ENCODE assay signal across 13 cellular contexts in the genomic region with DNA sequence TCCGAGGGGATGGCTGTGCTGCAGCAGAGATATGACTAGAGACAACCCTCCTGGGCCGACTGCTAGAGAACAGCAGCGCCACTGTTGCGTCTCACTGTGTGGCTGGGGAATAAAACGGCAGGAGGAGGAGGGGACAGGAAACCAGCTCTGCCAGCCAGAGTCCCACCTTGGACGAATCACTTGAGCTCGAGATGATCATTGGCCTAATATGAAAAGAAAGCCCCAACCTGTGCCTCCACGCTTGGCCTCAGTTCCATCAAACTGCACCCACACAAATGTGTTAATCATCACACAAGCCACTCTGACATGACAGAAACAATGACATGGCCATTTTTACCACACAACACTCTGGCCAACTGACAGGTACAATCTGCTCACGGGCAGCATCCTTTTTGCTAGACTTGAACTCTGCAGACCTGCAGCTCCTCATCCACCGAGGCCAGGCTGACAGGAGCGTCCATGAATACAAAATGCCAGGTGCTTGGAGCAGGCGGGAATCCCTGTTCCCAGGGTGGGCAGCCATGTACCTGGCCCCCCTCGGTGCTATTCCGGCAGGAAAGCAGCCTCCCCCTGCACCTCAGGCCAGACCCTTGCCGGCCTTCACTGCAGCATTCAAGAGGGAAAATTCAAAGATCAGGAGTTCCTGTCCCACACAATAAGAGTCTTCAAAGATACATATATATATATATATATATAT. TPM values are rescaled to one million over a fixed set of nuclear protein-coding genes. Genes with fewer than 3 reads are reported as not detected.
DNase-seq lines count a peak whose midpoint lies in the region; ATAC-seq and TF ChIP-seq lines count a peak whose summit lies in the region.
"Had no signal": no experiment of that assay in that cellular context is flagged by ENCODE, and none has a peak within 500 bp of the region (broad histone marks: within the 10 kb centered on the region; RNA-seq: fewer than 3 reads in every experiment).

No MANE protein-coding gene starts in this region.

- H3K27ac Mint-ChIP-seq in type B pancreatic cell, result no peak overlapping the region
- H3K27ac Mint-ChIP-seq in chondrocyte (ENCODE audit: unreplicated experiment), result no peak overlapping the region
- no peak overlapping the region for H3K27ac Mint-ChIP-seq in activated T-helper 2 cell treated with anti-CD3 and anti-CD28 coated beads, Interferon-gamma antibody, Interleukin-2, Interleukin-4, amounts not matched to agents 10 μg/mL and 5 μg/mL and 100 μg/mL, durations not matched to agents 14 hours and 24 hours and 36 hours

- no peak for TF ChIP-seq CTCF in type B pancreatic cell (conservative IDR thresholded peaks at IDR 0.05)
- TF ChIP-seq CTCF in chondrocyte (IDR thresholded peaks at IDR 0.05), result no peak

- peaks cover 3% of the 10 kb centered on the region for H3K36me3 Mint-ChIP-seq in type B pancreatic cell
- H3K36me3 Mint-ChIP-seq in chondrocyte (ENCODE audit: low read depth), result no peaks in the 10 kb centered on the region
- H3K36me3 Mint-ChIP-seq in activated T-helper 2 cell treated with anti-CD3 and anti-CD28 coated beads, Interferon-gamma antibody, Interleukin-2, Interleukin-4, amounts not matched to agents 10 μg/mL and 5 μg/mL and 100 μg/mL, durations not matched to agents 14 hours and 24 hours and 36 hours (ENCODE audit: low read depth), result no peaks in the 10 kb centered on the region

- H3K27me3 Mint-ChIP-seq in type B pancreatic cell (no peaks in the 10 kb centered on the region), chondrocyte (ENCODE audit: low read depth) (no peaks in the 10 kb centered on the region)
- H3K27me3 Mint-ChIP-seq in activated T-helper 2 cell treated with anti-CD3 and anti-CD28 coated beads, Interferon-gamma antibody, Interleukin-2, Interleukin-4, amounts not matched to agents 10 μg/mL and 5 μg/mL and 100 μg/mL, durations not matched to agents 14 hours and 24 hours and 36 hours (ENCODE audit: low read depth), result peaks cover 51% of the 10 kb centered on the region

- DNase-seq in activated CD8-positive, alpha-beta memory T cell treated with anti-CD3 and anti-CD28 coated beads, Interleukin-2, amount 50 U/mL, for 48 hours, result peak; percentile 52
- DNase-seq in activated CD8-positive, alpha-beta memory T cell treated with anti-CD3 and anti-CD28 coated beads, Interleukin-2, amount 50 U/mL, for 4 hours, result no peak
- DNase-seq in type B pancreatic cell (ENCODE audit: extremely low spot score, unreplicated experiment) (peak; percentile 43), chondrocyte (ENCODE audit: low spot score) (no peak)
- no peak for DNase-seq in activated T-helper 2 cell treated with anti-CD3 and anti-CD28 coated beads, Interferon-gamma antibody, Interleukin-2, Interleukin-4, amounts not matched to agents 10 μg/mL and 5 μg/mL and 100 μg/mL, durations not matched to agents 14 hours and 24 hours and 36 hours (ENCODE audit: low spot score)
- DNase-seq: DMS53; effector CD8-positive, alpha-beta T cell; MG63; NCI-H446 treated with DMSO at 0.1 percent for 48 hours; T-helper 9 cell had no signal

- ATAC-seq in GM21529 (IDR thresholded peaks at IDR 0.05; ENCODE audit: unreplicated experiment) (peak; percentile 69), HG03432 (IDR thresholded peaks at IDR 0.05; ENCODE audit: unreplicated experiment) (peak; percentile 82), HG02870 (IDR thresholded peaks at IDR 0.05; ENCODE audit: unreplicated experiment) (no peak)

- H3K9me3 Mint-ChIP-seq in type B pancreatic cell, result no peaks in the 10 kb centered on the region
- H3K9me3 Mint-ChIP-seq in chondrocyte (ENCODE audit: low read depth), result no peaks in the 10 kb centered on the region
- no peaks in the 10 kb centered on the region for H3K9me3 Mint-ChIP-seq in activated T-helper 2 cell treated with anti-CD3 and anti-CD28 coated beads, Interferon-gamma antibody, Interleukin-2, Interleukin-4, amounts not matched to agents 10 μg/mL and 5 μg/mL and 100 μg/mL, durations not matched to agents 14 hours and 24 hours and 36 hours

- intact Hi-C loops in activated T-helper 2 cell treated with anti-CD3 and anti-CD28 coated beads, Interferon-gamma antibody, Interleukin-2, Interleukin-4, amounts not matched to agents 10 μg/mL and 5 μg/mL and 100 μg/mL, durations not matched to agents 14 hours and 24 hours and 36 hours (cut with micrococcal nuclease), result no loop called here

- H3K4me1 Mint-ChIP-seq in type B pancreatic cell (ENCODE audit: unreplicated experiment), result peaks cover 21% of the 10 kb centered on the region
- peaks cover 29% of the 10 kb centered on the region for H3K4me1 Mint-ChIP-seq in chondrocyte (ENCODE audit: low read depth)
- peaks cover 10% of the 10 kb centered on the region for H3K4me1 Mint-ChIP-seq in activated T-helper 2 cell treated with anti-CD3 and anti-CD28 coated beads, Interferon-gamma antibody, Interleukin-2, Interleukin-4, amounts not matched to agents 10 μg/mL and 5 μg/mL and 100 μg/mL, durations not matched to agents 14 hours and 24 hours and 36 hours (ENCODE audit: low read depth)

- no peak overlapping the region for H3K4me3 Mint-ChIP-seq in type B pancreatic cell
- no peak overlapping the region for H3K4me3 Mint-ChIP-seq in chondrocyte (ENCODE audit: unreplicated experiment)
- no peak overlapping the region for H3K4me3 Mint-ChIP-seq in activated T-helper 2 cell treated with anti-CD3 and anti-CD28 coated beads, Interferon-gamma antibody, Interleukin-2, Interleukin-4, amounts not matched to agents 10 μg/mL and 5 μg/mL and 100 μg/mL, durations not matched to agents 14 hours and 24 hours and 36 hours (ENCODE audit: low read depth)

RNA-seq across cellular contexts. Expression of gene PARD6G, which starts 52.3 kb away (rescaled TPM):
- 10.2 and 21.8 TPM in 2 replicates for total RNA-seq in type B pancreatic cell (ENCODE audit: low replicate concordance)
- 10.9 to 17.7 TPM (median 17.0 TPM) in 3 replicates for total RNA-seq in chondrocyte
- 0.21 and 0.23 TPM in 2 replicates for total RNA-seq in activated T-helper 2 cell treated with anti-CD3 and anti-CD28 coated beads, Interferon-gamma antibody, Interleukin-2, Interleukin-4, amounts not matched to agents 10 μg/mL and 5 μg/mL and 100 μg/mL, durations not matched to agents 14 hours and 24 hours and 36 hours

Comparison
In these comparisons a context has a peak if more than half of its experiments do, and no peak if none do; other contexts are left out.
1. DNase-seq: peak in activated CD8-positive, alpha-beta memory T cell treated with anti-CD3 and anti-CD28 coated beads, Interleukin-2, amount 50 U/mL, for 48 hours (single experiment) and type B pancreatic cell (single experiment); none in activated CD8-positive, alpha-beta memory T cell treated with anti-CD3 and anti-CD28 coated beads, Interleukin-2, amount 50 U/mL, for 4 hours (single experiment), chondrocyte (single experiment) and activated T-helper 2 cell treated with anti-CD3 and anti-CD28 coated beads, Interferon-gamma antibody, Interleukin-2, Interleukin-4, amounts not matched to agents 10 μg/mL and 5 μg/mL and 100 μg/mL, durations not matched to agents 14 hours and 24 hours and 36 hours (single experiment).